ENCODE assay signal across 8 cellular contexts in genomic region chrX:12950851-12951589, GRCh38. TPM values are rescaled to one million over a fixed set of nuclear protein-coding genes. Genes with fewer than 3 reads are reported as not detected.
DNase-seq lines count a peak whose midpoint lies in the region; ATAC-seq and TF ChIP-seq lines count a peak whose summit lies in the region.

No MANE protein-coding gene starts in this region.

- CTCF ChIA-PET in OCI-LY7 (lab: Charles Lee; ENCODE audit: unreplicated experiment) = interaction anchor here (0.8 to 3.7 kb wide), 7 partner anchors 57 to 537 kb away, joined by 3 to 12 read pairs (median 3); no protein-coding TSS in a partner anchor

- peak overlapping the region; percentile 78; the same call in 1 of the 2 replicates for H2AFZ ChIP-seq in OCI-LY7 (ENCODE audit: low read length)

- DNase-seq in NCI-H1436 (lab: John Stamatoyannopoulos, UW) = peak; percentile 17
- DNase-seq in NCI-H1436 treated with DMSO at 0.1 percent for 48 hours (lab: John Stamatoyannopoulos, UW) = no peak
- peak; percentile 84 for DNase-seq in OCI-LY7 (ENCODE audit: low spot score)
- DNase-seq in activated naive CD4-positive, alpha-beta T cell treated with Interleukin-2 at 50 U/mL for 16 hours = peak; percentile 72
- DNase-seq in left ventricle myocardium inferior = no peak
- DNase-seq in stimulated activated CD4-positive, alpha-beta T cell treated with anti-CD3 and anti-CD28 coated beads, Interleukin-4, amount 100 ng/mL, for 4 hours = peak; percentile 50 to 64
- no peak for DNase-seq in kidney glomerular epithelial cell (lab: John Stamatoyannopoulos, UW)

- no peaks in the 10 kb centered on the region for H4K20me1 ChIP-seq in OCI-LY7 (ENCODE audit: insufficient read depth, low read length)

- H3K9me3 ChIP-seq in OCI-LY7 (ENCODE audit: low read length) (no peaks in the 10 kb centered on the region), left ventricle myocardium inferior (replicated peaks) (no peaks in the 10 kb centered on the region)

- intact Hi-C loops in OCI-LY7 (cut with micrococcal nuclease; ENCODE audit: unreplicated experiment) = loop anchor here (1.0 to 2.0 kb wide), 4 partner anchors 22 to 134 kb away; no protein-coding TSS in a partner anchor
- intact Hi-C loops in left ventricle myocardium inferior (cut with micrococcal nuclease) = no loop called here

- TSS peak; percentile 90 for BruUV-seq in OCI-LY7 (replicated peaks; lab: Mats Ljungman, UMichigan)

- POLR2A ChIA-PET in OCI-LY7 (lab: Charles Lee) = interaction anchor here (0.6 to 3.5 kb wide), 11 partner anchors 20 to 536 kb away, joined by 3 to 17 read pairs (median 5); partner anchors contain the start of genes PRPS2 and TMSB4X

- H3K4me3 ChIP-seq in OCI-LY7 (ENCODE audit: low read depth, low read length, poor library complexity, severe bottlenecking) (peak overlapping the region; percentile 44), left ventricle myocardium inferior (no peak overlapping the region)

- TF ChIP-seq CTCF in OCI-LY7 (conservative IDR thresholded peaks at IDR 0.05; ENCODE audit: low read length) (peak; percentile 85), left ventricle myocardium inferior (IDR thresholded peaks at IDR 0.05; ENCODE audit: borderline replicate concordance) (peak; percentile 24)

- H3K4me2 ChIP-seq in OCI-LY7 (ENCODE audit: low read length) = peak overlapping the region; percentile 81

- no peaks in the 10 kb centered on the region for H3K79me2 ChIP-seq in OCI-LY7 (ENCODE audit: insufficient read depth, low read depth, low read length)

- ATAC-seq in HG02759 (IDR thresholded peaks at IDR 0.05; ENCODE audit: unreplicated experiment) = peak; percentile 55

- peak overlapping the region; percentile 73 for H3K27ac ChIP-seq in OCI-LY7 (ENCODE audit: low read depth, low read length, poor library complexity, severe bottlenecking)
- H3K27ac ChIP-seq in left ventricle myocardium inferior (replicated peaks) = peak overlapping the region; percentile 74

- H3K9me2 ChIP-seq in OCI-LY7 (ENCODE audit: insufficient read depth, low read length) = no peaks in the 10 kb centered on the region

- H3K4me1 ChIP-seq in OCI-LY7 (ENCODE audit: insufficient read depth, low read length, poor library complexity, severe bottlenecking) (peaks cover 91% of the 10 kb centered on the region), left ventricle myocardium inferior (peaks cover 19% of the 10 kb centered on the region)

- H3K27me3 ChIP-seq in left ventricle myocardium inferior (ENCODE audit: low read depth) = no peaks in the 10 kb centered on the region

- no peaks in the 10 kb centered on the region for H3K36me3 ChIP-seq in OCI-LY7 (ENCODE audit: insufficient read depth, low read length)
- no peaks in the 10 kb centered on the region for H3K36me3 ChIP-seq in left ventricle myocardium inferior

RNA-seq across cellular contexts. Expression of gene TMSB4X, which starts 23.9 kb away (rescaled TPM):
- total RNA-seq in OCI-LY7 (2014; rRNA removed; shearing (Covaris generic)) = 1,355 and 1,476 TPM in 2 replicates
- total RNA-seq in OCI-LY7 (2022) (1,524 and 1,540 TPM in 2 replicates), left ventricle myocardium inferior (955 TPM)

RNA-seq across cellular contexts. Expression of gene TLR8, which starts 44.6 kb away (rescaled TPM):
- not detected in 2 replicates for total RNA-seq in OCI-LY7 (2014; rRNA removed; shearing (Covaris generic))
- total RNA-seq in OCI-LY7 (2022) (not detected in 2 replicates), left ventricle myocardium inferior (0.85 TPM)

Comparison
In these comparisons a context has a peak if more than half of its experiments do, and no peak if none do; other contexts are left out.
1. DNase-seq: peak in NCI-H1436 (single experiment), OCI-LY7 (single experiment), activated naive CD4-positive, alpha-beta T cell treated with Interleukin-2 at 50 U/mL for 16 hours (single experiment) and stimulated activated CD4-positive, alpha-beta T cell treated with anti-CD3 and anti-CD28 coated beads, Interleukin-4, amount 100 ng/mL, for 4 hours (2 of 2); none in NCI-H1436 treated with DMSO at 0.1 percent for 48 hours (single experiment), left ventricle myocardium inferior (single experiment) and kidney glomerular epithelial cell (single experiment).